Comparison of ENCODE assay signal across 18 cellular contexts in the genomic region with DNA sequence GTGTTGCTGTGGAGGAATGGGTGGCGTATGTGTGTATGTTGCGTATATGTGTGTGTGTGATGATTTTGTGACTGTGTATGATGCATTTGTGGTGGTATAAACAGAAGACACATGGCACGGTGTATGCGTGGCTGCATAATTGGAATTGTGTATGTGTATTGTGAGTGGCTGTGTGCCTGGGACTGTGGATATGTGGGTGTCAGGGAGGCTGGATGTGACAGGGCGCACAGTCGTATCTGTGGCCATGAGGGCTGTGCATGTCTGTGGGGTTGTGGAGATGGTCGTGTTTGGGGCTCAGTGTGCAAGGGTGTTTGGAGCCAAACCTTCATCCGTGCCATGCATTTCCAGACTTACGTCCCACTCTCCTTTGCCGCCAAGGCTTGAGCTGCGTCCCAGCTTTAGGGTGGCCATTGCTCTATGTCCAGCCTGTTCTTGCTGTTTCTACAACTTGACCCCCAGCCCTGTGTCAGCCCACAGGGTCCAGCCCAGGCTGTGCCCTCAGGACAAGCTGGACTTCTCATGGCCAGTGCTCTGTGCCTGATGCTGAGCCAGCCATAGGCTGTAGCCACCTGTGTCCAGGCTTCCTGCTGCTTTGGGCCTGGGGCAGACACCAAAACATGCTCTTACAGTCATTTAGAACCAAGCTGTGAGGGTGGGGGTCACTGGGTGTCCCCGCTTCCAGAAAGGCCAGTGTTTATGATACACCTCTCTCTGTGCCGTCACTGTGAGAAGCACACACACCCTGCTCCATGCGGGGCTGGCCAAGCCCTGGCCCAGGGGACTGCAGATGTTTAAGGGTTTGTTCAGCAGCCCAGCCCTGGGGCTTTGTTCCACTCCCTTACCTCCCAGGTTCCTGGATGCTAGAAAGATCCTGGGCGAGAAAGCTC.
A peak's percentile ranks its signal among the peaks of the same experiment; 100 is the strongest.
DNase-seq lines count a peak whose midpoint lies in the region; ATAC-seq and TF ChIP-seq lines count a peak whose summit lies in the region.
"Had no signal": no experiment of that assay in that cellular context is flagged by ENCODE, and none has a peak within 500 bp of the region (broad histone marks: within the 10 kb centered on the region; RNA-seq: fewer than 3 reads in every experiment).

No MANE protein-coding gene starts in this region.

- H3K9me3 ChIP-seq in prostate gland: no peaks in the 10 kb centered on the region
- no peaks in the 10 kb centered on the region for H3K9me3 ChIP-seq in uterus

- H3K27ac ChIP-seq in dorsolateral prefrontal cortex: peak overlapping the region in 57 of 59 donors; percentile 5 to 90 (median 81)
- H3K27ac ChIP-seq in prostate gland: peak overlapping the region; percentile 16 to 18
- peak overlapping the region; percentile 69 to 73 for H3K27ac ChIP-seq in uterus

- H3K4me3 ChIP-seq in dorsolateral prefrontal cortex (no peak overlapping the region), prostate gland (no peak overlapping the region), uterus (no peak overlapping the region)

- intact Hi-C loops in Right ventricle myocardium superior (cut with DNase I): no loop called here
- intact Hi-C loops in left cardiac atrium (cut with DNase I): no loop called here
- intact Hi-C loops in dorsolateral prefrontal cortex (cut with DNase I): no loop called here
- intact Hi-C loops in prostate gland (cut with DNase I): no loop called here
- intact Hi-C loops in uterus (cut with DNase I; ENCODE audit: low total_unique reads): no loop called here

- DNase-seq in Right ventricle myocardium superior (peak; percentile 27), left cardiac atrium (no peak), dorsolateral prefrontal cortex (no peak), prostate gland (ENCODE audit: low spot score) (no peak), uterus (no peak), DMS153 treated with DMSO at 0.1 percent for 48 hours (lab: John Stamatoyannopoulos, UW; ENCODE audit: unreplicated experiment) (no peak), GM10266 (ENCODE audit: extremely low spot score) (no peak), immature natural killer cell (no peak)
- DNase-seq: activated CD4-positive, alpha-beta T cell treated with anti-CD3 and anti-CD28 coated beads, Interleukin-2, amount 50 U/mL, for 48 hours; effector CD4-positive, alpha-beta T cell; midbrain; MM.1S; NCI-H1694 treated with DMSO at 0.1 percent for 48 hours; occipital lobe; stimulated activated CD4-positive, alpha-beta T cell treated with anti-CD3 and anti-CD28 coated beads, Interleukin-4, amount 100 ng/mL, for 4 hours; stimulated activated CD8-positive, alpha-beta memory T cell treated with anti-CD3 and anti-CD28 coated beads, Interleukin-4, amount 100 ng/mL, for 48 hours had no signal

- no peak overlapping the region for H3K27ac Mint-ChIP-seq in immature natural killer cell
- H3K27ac Mint-ChIP-seq: CD14-positive monocyte had no signal

- no peak for TF ChIP-seq POLR2A in prostate gland (IDR thresholded peaks at IDR 0.05)
- TF ChIP-seq POLR2A in uterus (IDR thresholded peaks at IDR 0.05): no peak

- WGBS in prostate gland: 81% methylated on average over 15 of the region's 15 CpGs

- H3K4me1 ChIP-seq in prostate gland (replicated peaks): no peaks in the 10 kb centered on the region
- peaks cover 14 to 25% of the 10 kb centered on the region in 2 donors for H3K4me1 ChIP-seq in uterus

- H3K36me3 Mint-ChIP-seq in immature natural killer cell: peaks cover 0 to 3% (median 0%) of the 10 kb centered on the region in 3 donors
- H3K36me3 Mint-ChIP-seq: activated naive CD4-positive, alpha-beta T cell treated with anti-CD3 and anti-CD28 coated beads, Interleukin-2, amount 50 U/mL, for 72 hours; CD14-positive monocyte had no signal

- no peaks in the 10 kb centered on the region for H3K4me1 Mint-ChIP-seq in immature natural killer cell
- H3K4me1 Mint-ChIP-seq: CD14-positive monocyte had no signal

- no peaks in the 10 kb centered on the region for H3K9me3 Mint-ChIP-seq in immature natural killer cell
- H3K9me3 Mint-ChIP-seq: activated naive CD4-positive, alpha-beta T cell treated with anti-CD3 and anti-CD28 coated beads, Interleukin-2, amount 50 U/mL, for 72 hours had no signal

- ATAC-seq in Right ventricle myocardium superior (ENCODE audit: poor library complexity): no peak
- ATAC-seq in left cardiac atrium: no peak
- ATAC-seq: activated naive CD4-positive, alpha-beta T cell treated with anti-CD3 and anti-CD28 coated beads, Interleukin-2, amount 50 U/mL, for 72 hours had no signal

- H3K27me3 Mint-ChIP-seq in immature natural killer cell (ENCODE audit: low read depth in 3 of 3): peaks cover 0 to 2% (median 0%) of the 10 kb centered on the region in 3 donors

- H3K27me3 ChIP-seq in dorsolateral prefrontal cortex: no peaks in the 10 kb centered on the region
- no peaks in the 10 kb centered on the region for H3K27me3 ChIP-seq in prostate gland (replicated peaks; ENCODE audit: insufficient read depth)
- H3K27me3 ChIP-seq in uterus: no peaks in the 10 kb centered on the region

- H3K4me3 Mint-ChIP-seq in immature natural killer cell: no peak overlapping the region
- H3K4me3 Mint-ChIP-seq: CD14-positive monocyte had no signal

- no peak for TF ChIP-seq CTCF in dorsolateral prefrontal cortex (IDR thresholded peaks at IDR 0.05 in 54 of 56, conservative IDR thresholded peaks at IDR 0.05 in 2 of 56; ENCODE audit: low read depth in 1 of 56, partially characterized antibody in 56 of 56)
- TF ChIP-seq CTCF in prostate gland (IDR thresholded peaks at IDR 0.05): no peak
- TF ChIP-seq CTCF in uterus (IDR thresholded peaks at IDR 0.05): no peak
- no peak for TF ChIP-seq CTCF in GM10266 (IDR thresholded peaks at IDR 0.05; ENCODE audit: control insufficient read depth, insufficient read depth, low read depth, missing control alignments)

- H3K36me3 ChIP-seq in prostate gland: no peaks in the 10 kb centered on the region
- no peaks in the 10 kb centered on the region for H3K36me3 ChIP-seq in uterus

Comparison
In these comparisons a context has a peak if more than half of its experiments do, and no peak if none do; other contexts are left out.
1. H3K27ac ChIP-seq: peak in every context shown above with its lines; median percentile 81 in dorsolateral prefrontal cortex; 71 in uterus; 17 in prostate gland.